In genomic region chr9:129490583-129491485, GRCh38 we compare ENCODE assay signal across 1 cellular context.
TF ChIP-seq lines count a peak whose summit lies in the region.

No MANE protein-coding gene starts in this region.

TF ChIP-seq in HCT116, 20 proteins besides CTCF, POLR2A, EP300 and RAD21 (continued from another document):
- no peak for TF ChIP-seq SIN3A (IDR thresholded peaks at IDR 0.05; ENCODE audit: low read depth)
- no peak for TF ChIP-seq ATF3 (IDR thresholded peaks at IDR 0.05)
- no peak for TF ChIP-seq REST (IDR thresholded peaks at IDR 0.05; ENCODE audit: low read depth)
- no peak for TF ChIP-seq SP1 (IDR thresholded peaks at IDR 0.05; ENCODE audit: low read depth)
- no peak for TF ChIP-seq POLR2AphosphoS5 (IDR thresholded peaks at IDR 0.05; ENCODE audit: low read depth, low read length)
